ENCODE assay signal across 9 cellular contexts in genomic region chr5:175928752-175929151, GRCh38. TPM values are rescaled to one million over a fixed set of nuclear protein-coding genes. Genes with fewer than 3 reads are reported as not detected.
"Had no signal": no experiment of that assay in that cellular context is flagged by ENCODE, and none has a peak within 500 bp of the region (broad histone marks: within the 10 kb centered on the region; RNA-seq: fewer than 3 reads in every experiment).

No MANE protein-coding gene starts in this region.

RNA-seq across cellular contexts. Expression of gene CPLX2, which starts 57.4 kb away (rescaled TPM):
- total RNA-seq: OCI-LY7, PC-9, Right ventricle myocardium inferior, Right ventricle myocardium superior, RPMI7951, SJCRH30, SJSA1, SK-MEL-5, T-cell had no signal
